Comparison of ENCODE assay signal across 8 cellular contexts in genomic region chr11:14499560-14500180, GRCh38. TPM values are rescaled to one million over a fixed set of nuclear protein-coding genes. Genes with fewer than 3 reads are reported as not detected.
A peak's percentile ranks its signal among the peaks of the same experiment; 100 is the strongest.
DNase-seq lines count a peak whose midpoint lies in the region; ATAC-seq and TF ChIP-seq lines count a peak whose summit lies in the region.

COPB1 (minus strand) TSS chr11:14499811; CDS start chr11:14498928, 883 bp downstream.

- H3K27me3 Mint-ChIP-seq in activated CD4-positive, alpha-beta T cell treated with anti-CD3 and anti-CD28 coated beads, Interleukin-2, amount 10 ng/mL, durations not matched to agents 24 days and 14 days = no peaks in the 10 kb centered on the region

- H3K9me3 Mint-ChIP-seq in activated CD4-positive, alpha-beta T cell treated with anti-CD3 and anti-CD28 coated beads, Interleukin-2, amount 10 ng/mL, durations not matched to agents 24 days and 14 days = peaks cover 3% of the 10 kb centered on the region

- H3K27ac Mint-ChIP-seq in activated CD4-positive, alpha-beta T cell treated with anti-CD3 and anti-CD28 coated beads, Interleukin-2, amount 10 ng/mL, durations not matched to agents 24 days and 14 days = peak within 1 kb of the TSS; percentile 96

- POLR2A ChIA-PET in BJ (lab: Charles Lee) = interaction anchor here (1.1 kb wide), 1 partner anchor 392 kb away, joined by 3 read pairs; the partner anchor contains the start of gene CYP2R1

- DNase-seq in BJ (ENCODE audit: low read depth) = peak; percentile 74
- DNase-seq in NCI-H526 treated with DMSO at 0.1 percent for 48 hours (lab: John Stamatoyannopoulos, UW) = peak; percentile 92
- peak; percentile 98 for DNase-seq in activated CD4-positive, alpha-beta T cell treated with anti-CD3 and anti-CD28 coated beads, Interleukin-2, amount 10 ng/mL, durations not matched to agents 24 days and 14 days
- DNase-seq in dedifferentiated amniotic fluid mesenchymal stem cell (ENCODE audit: extremely low spot score) = peak; percentile 89
- peak; percentile 96 to 97 for DNase-seq in left lung
- peak; percentile 84 for DNase-seq in stimulated activated CD4-positive, alpha-beta T cell treated with anti-CD3 and anti-CD28 coated beads, Interleukin-2, amount 100 ng/mL, for 48 hours

- H3K27ac ChIP-seq in left lung = peak within 1 kb of the TSS; percentile 81 to 95

- peaks cover 8 to 36% of the 10 kb centered on the region in 2 donors for H3K4me1 ChIP-seq in left lung

- H3K36me3 ChIP-seq in BJ (ENCODE audit: control insufficient read depth, insufficient read depth, low read length) (peaks cover 1% of the 10 kb centered on the region; the same call in 1 of the 2 replicates), left lung (peaks cover 0 to 44% of the 10 kb centered on the region in 2 donors)

- peak within 1 kb of the TSS; percentile 99 for H3K4me3 Mint-ChIP-seq in activated CD4-positive, alpha-beta T cell treated with anti-CD3 and anti-CD28 coated beads, Interleukin-2, amount 10 ng/mL, durations not matched to agents 24 days and 14 days

- H3K27me3 ChIP-seq in BJ (ENCODE audit: control insufficient read depth, insufficient read depth, low read length) (no peaks in the 10 kb centered on the region), left lung (no peaks in the 10 kb centered on the region)

- peaks cover 44% of the 10 kb centered on the region for H3K36me3 Mint-ChIP-seq in activated CD4-positive, alpha-beta T cell treated with anti-CD3 and anti-CD28 coated beads, Interleukin-2, amount 10 ng/mL, durations not matched to agents 24 days and 14 days (ENCODE audit: low read depth)

- CTCF ChIA-PET in BJ (lab: Yijun Ruan, JAX) = interaction anchor here (0.5 to 1.0 kb wide), 5 partner anchors 11 to 144 kb away, joined by 3 read pairs; no protein-coding TSS in a partner anchor

- ATAC-seq in GM19324 (IDR thresholded peaks at IDR 0.05; ENCODE audit: low FRiP score, unreplicated experiment) (peak; percentile 92), HG03469 (IDR thresholded peaks at IDR 0.05; ENCODE audit: unreplicated experiment) (peak; percentile 76), left lung (peak; percentile 99)

- H3K4me3 ChIP-seq in BJ (ENCODE audit: low read depth, low read length) (peak within 1 kb of the TSS; percentile 65), left lung (peak within 1 kb of the TSS; percentile 64 to 71)

- TF ChIP-seq CTCF in BJ (IDR thresholded peaks at IDR 0.05; ENCODE audit: insufficient read depth, low read depth, low read length) = no peak
- no peak for TF ChIP-seq CTCF in left lung (IDR thresholded peaks at IDR 0.05)

- H3K9me3 ChIP-seq in left lung = no peaks in the 10 kb centered on the region

- peaks cover 34% of the 10 kb centered on the region for H3K4me1 Mint-ChIP-seq in activated CD4-positive, alpha-beta T cell treated with anti-CD3 and anti-CD28 coated beads, Interleukin-2, amount 10 ng/mL, durations not matched to agents 24 days and 14 days

- intact Hi-C loops in activated CD4-positive, alpha-beta T cell treated with anti-CD3 and anti-CD28 coated beads, Interleukin-2, amount 10 ng/mL, durations not matched to agents 24 days and 14 days (cut with micrococcal nuclease) = loop anchor here (1.0 kb wide), 4 partner anchors 21 to 392 kb away; partner anchors contain the start of gene PSMA1
- intact Hi-C loops in left lung (cut with DNase I) = no loop called here

RNA-seq across cellular contexts. Expression of gene COPB1, which starts in this region (rescaled TPM):
- polyA plus RNA-seq in BJ (2011; rRNA removed) = 120 and 179 TPM in 2 replicates
- 100 and 104 TPM in 2 replicates for polyA minus RNA-seq in BJ (2011; rRNA and poly(A)+ RNA removed)
- 91.8 and 93.5 TPM in 2 replicates for total RNA-seq in activated CD4-positive, alpha-beta T cell treated with anti-CD3 and anti-CD28 coated beads, Interleukin-2, amount 10 ng/mL, durations not matched to agents 24 days and 14 days
- total RNA-seq in left lung = 100 to 1,000 TPM; 105 to 113 TPM

Comparison
In these comparisons a context has a peak if more than half of its experiments do, and no peak if none do; other contexts are left out.
1. Peak in every context shown above with its lines: DNase-seq, ATAC-seq, H3K4me3 ChIP-seq and H3K27ac ChIP-seq.